In genomic region chr6:3965071-3965718, GRCh38 we compare ENCODE assay signal across 1 cellular context.
TF ChIP-seq lines count a peak whose summit lies in the region.

No MANE protein-coding gene starts in this region.

TF ChIP-seq in GM23338, 12 proteins besides CTCF, POLR2A, EP300 and RAD21 (continued from another document):
- TF ChIP-seq REST (IDR thresholded peaks at IDR 0.05; ENCODE audit: unreplicated experiment), result no peak
- TF ChIP-seq CREB1 (CRISPR knock-in tag; IDR thresholded peaks at IDR 0.05; ENCODE audit: low read depth), result no peak
- no peak for TF ChIP-seq ZNF462 (CRISPR knock-in tag; IDR thresholded peaks at IDR 0.05)
- TF ChIP-seq EZH2phosphoT487 (IDR thresholded peaks at IDR 0.05; ENCODE audit: unreplicated experiment), result no peak
- no peak for TF ChIP-seq JUNB (IDR thresholded peaks at IDR 0.05; ENCODE audit: unreplicated experiment)
- no peak for TF ChIP-seq STAT1 (IDR thresholded peaks at IDR 0.05; ENCODE audit: unreplicated experiment)
- no peak for TF ChIP-seq ETS1 (IDR thresholded peaks at IDR 0.05)
- TF ChIP-seq NANOG (IDR thresholded peaks at IDR 0.05; ENCODE audit: borderline replicate concordance), result no peak
- TF ChIP-seq ZNF331 (CRISPR knock-in tag; IDR thresholded peaks at IDR 0.05; ENCODE audit: low read depth), result no peak
